In the genomic region with DNA sequence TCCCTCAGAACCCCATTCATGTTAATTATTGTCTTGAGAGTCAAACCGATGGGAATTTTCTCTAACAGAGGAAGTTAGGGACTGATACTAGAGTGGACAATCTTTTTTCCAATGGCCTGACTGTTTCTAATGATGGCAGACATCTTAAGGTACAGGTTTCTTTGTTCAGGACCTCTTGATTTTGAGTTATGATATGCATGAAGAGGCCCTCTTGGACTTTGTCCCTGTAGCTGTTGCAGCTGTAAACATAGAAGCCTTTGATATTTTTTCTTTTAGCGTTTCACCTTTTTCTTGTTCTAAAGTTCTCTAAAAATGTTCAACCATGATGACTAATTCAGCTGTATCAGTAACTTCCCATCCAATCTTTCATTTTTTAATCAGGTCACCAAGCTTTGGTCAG, we compare ENCODE assay signal across 24 cellular contexts. TPM values are rescaled to one million over a fixed set of nuclear protein-coding genes. Genes with fewer than 3 reads are reported as not detected.
DNase-seq lines count a peak whose midpoint lies in the region; ATAC-seq and TF ChIP-seq lines count a peak whose summit lies in the region.
"Had no signal": no experiment of that assay in that cellular context is flagged by ENCODE, and none has a peak within 500 bp of the region (broad histone marks: within the 10 kb centered on the region; RNA-seq: fewer than 3 reads in every experiment).

No MANE protein-coding gene starts in this region.

- no TSS peak for BruUV-seq in Caco-2 (replicated peaks; lab: Mats Ljungman, UMichigan)

- H3K9me3 ChIP-seq in Caco-2 (peaks cover 23% of the 10 kb centered on the region), endodermal cell (ENCODE audit: control insufficient read depth, low read length) (peaks cover 85% of the 10 kb centered on the region), tibial artery (no peaks in the 10 kb centered on the region)
- H3K9me3 ChIP-seq: A549, BE2C, HAP-1 had no signal

- H3K27ac Mint-ChIP-seq in Caco-2 (ENCODE audit: unreplicated experiment) (peak overlapping the region; percentile 59), endodermal cell (no peak overlapping the region)
- H3K27ac Mint-ChIP-seq in activated CD8-positive, alpha-beta T cell treated with anti-CD3 and anti-CD28 coated beads, Interleukin-2, amount 10 ng/mL, durations not matched to agents 7 days and 5 days: no peak overlapping the region
- H3K27ac Mint-ChIP-seq: CD14-positive monocyte; CD4-positive, alpha-beta T cell; CD8-positive, alpha-beta memory T cell; HFFc6 had no signal

- H3K9me3 Mint-ChIP-seq in Caco-2 (ENCODE audit: unreplicated experiment) (peaks cover 6% of the 10 kb centered on the region), endodermal cell (peaks cover 44% of the 10 kb centered on the region)
- H3K9me3 Mint-ChIP-seq in activated CD8-positive, alpha-beta T cell treated with anti-CD3 and anti-CD28 coated beads, Interleukin-2, amount 10 ng/mL, durations not matched to agents 7 days and 5 days (ENCODE audit: insufficient read depth): no peaks in the 10 kb centered on the region
- H3K9me3 Mint-ChIP-seq: CD4-positive, alpha-beta T cell; HFFc6 had no signal

- H3K4me1 Mint-ChIP-seq in Caco-2 (ENCODE audit: low read depth, unreplicated experiment) (peaks cover 7% of the 10 kb centered on the region), endodermal cell (no peaks in the 10 kb centered on the region)
- no peaks in the 10 kb centered on the region for H3K4me1 Mint-ChIP-seq in activated CD8-positive, alpha-beta T cell treated with anti-CD3 and anti-CD28 coated beads, Interleukin-2, amount 10 ng/mL, durations not matched to agents 7 days and 5 days (ENCODE audit: low read depth)
- H3K4me1 Mint-ChIP-seq: CD14-positive monocyte; CD8-positive, alpha-beta memory T cell had no signal

- H3K4me1 ChIP-seq in Caco-2 (peaks cover 21% of the 10 kb centered on the region), endodermal cell (ENCODE audit: control insufficient read depth, insufficient read depth, low read length) (no peaks in the 10 kb centered on the region), tibial artery (no peaks in the 10 kb centered on the region)
- H3K4me1 ChIP-seq: A549, BE2C, HAP-1 had no signal

- H3K4me3 Mint-ChIP-seq in Caco-2 (ENCODE audit: unreplicated experiment): no peak overlapping the region
- no peak overlapping the region for H3K4me3 Mint-ChIP-seq in endodermal cell
- H3K4me3 Mint-ChIP-seq in activated CD8-positive, alpha-beta T cell treated with anti-CD3 and anti-CD28 coated beads, Interleukin-2, amount 10 ng/mL, durations not matched to agents 7 days and 5 days: no peak overlapping the region
- H3K4me3 Mint-ChIP-seq: CD14-positive monocyte; CD4-positive, alpha-beta T cell; CD8-positive, alpha-beta memory T cell; HFFc6 had no signal

- POLR2A ChIA-PET in Caco-2 (lab: Charles Lee): no interaction called here
- POLR2A ChIA-PET in activated CD8-positive, alpha-beta T cell treated with anti-CD3 and anti-CD28 coated beads, Interleukin-2, amount 10 ng/mL, durations not matched to agents 7 days and 5 days (lab: Charles Lee): no interaction called here

- DNase-seq in Caco-2: peak in 1 of 2 experiments; percentile 11
- peak; percentile 60 for DNase-seq in DMS53 treated with DMSO at 0.1 percent for 48 hours (lab: John Stamatoyannopoulos, UW; ENCODE audit: unreplicated experiment)
- no peak for DNase-seq in endodermal cell
- peak; percentile 6 for DNase-seq in superior temporal gyrus (ENCODE audit: extremely low spot score)
- DNase-seq in activated CD8-positive, alpha-beta T cell treated with anti-CD3 and anti-CD28 coated beads, Interleukin-2, amount 10 ng/mL, durations not matched to agents 7 days and 5 days: no peak
- DNase-seq in activated CD8-positive, alpha-beta memory T cell treated with anti-CD3 and anti-CD28 coated beads, Interleukin-2, amount 50 U/mL, for 48 hours: no peak
- DNase-seq in tibial artery: no peak
- DNase-seq: 8988T; ACHN; AML-193; BE2C; CD4-positive, alpha-beta T cell; CD8-positive, alpha-beta memory T cell; COR-L47; DMS153; DMS79 treated with DMSO at 0.1 percent for 48 hours; GOT3; HFFc6 had no signal

- CTCF ChIA-PET in Caco-2 (lab: Charles Lee): no interaction called here
- CTCF ChIA-PET in activated CD8-positive, alpha-beta T cell treated with anti-CD3 and anti-CD28 coated beads, Interleukin-2, amount 10 ng/mL, durations not matched to agents 7 days and 5 days (lab: Charles Lee): no interaction called here

- WGBS in endodermal cell (ENCODE audit: insufficient coverage in 1 of 2, insufficient read length in 1 of 2), 2 experiments: 92% methylated on average over 1 to 2 of the region's 2 CpGs

- intact Hi-C loops in Caco-2 (cut with micrococcal nuclease; ENCODE audit: unreplicated experiment): no loop called here
- intact Hi-C loops in tibial artery (cut with DNase I; ENCODE audit: low total_unique reads): no loop called here

- no peak for ATAC-seq in activated CD8-positive, alpha-beta T cell treated with anti-CD3 and anti-CD28 coated beads, Interleukin-2, amount 10 ng/mL, durations not matched to agents 7 days and 5 days
- ATAC-seq: A549 had no signal

- no peak overlapping the region for H3K27ac ChIP-seq in endodermal cell (ENCODE audit: low read depth, low read length)
- no peak overlapping the region for H3K27ac ChIP-seq in tibial artery
- H3K27ac ChIP-seq: A549; BLaER1 treated with 17β-estradiol and CSF1 and Interleukin-3, amounts not matched to agents 10 nM and 100 nM had no signal

- TF ChIP-seq CTCF in Caco-2 (IDR thresholded peaks at IDR 0.05; ENCODE audit: insufficient read depth in 1 of 2, low read depth in 1 of 2, low read length in 1 of 2, severe bottlenecking in 1 of 2, unreplicated experiment in 1 of 2) (no peak), endodermal cell (conservative IDR thresholded peaks at IDR 0.05) (no peak), tibial artery (IDR thresholded peaks at IDR 0.05) (no peak)

- H3K27me3 ChIP-seq in Caco-2 (replicated peaks; ENCODE audit: control insufficient read depth, insufficient read depth, low read length) (no peaks in the 10 kb centered on the region), endodermal cell (ENCODE audit: control insufficient read depth, insufficient read depth, low read length, poor library complexity, severe bottlenecking) (no peaks in the 10 kb centered on the region), tibial artery (no peaks in the 10 kb centered on the region)
- H3K27me3 ChIP-seq: BE2C; BLaER1 treated with 17β-estradiol and CSF1 and Interleukin-3, amounts not matched to agents 10 nM and 100 nM had no signal

- H3K9ac ChIP-seq in endodermal cell (ENCODE audit: extremely low read depth, low read length, poor library complexity, severe bottlenecking): no peak overlapping the region
- H3K9ac ChIP-seq: BLaER1 treated with 17β-estradiol and CSF1 and Interleukin-3, amounts not matched to agents 10 nM and 100 nM had no signal

- H3K36me3 ChIP-seq in Caco-2 (ENCODE audit: control insufficient read depth, insufficient read depth, low read length): no peaks in the 10 kb centered on the region
- peaks cover 94% of the 10 kb centered on the region for H3K36me3 ChIP-seq in endodermal cell (ENCODE audit: control insufficient read depth, insufficient read depth, low read length)
- no peaks in the 10 kb centered on the region for H3K36me3 ChIP-seq in tibial artery
- H3K36me3 ChIP-seq: BE2C; BLaER1 treated with 17β-estradiol and CSF1 and Interleukin-3, amounts not matched to agents 10 nM and 100 nM; HAP-1 had no signal

- H3K27me3 Mint-ChIP-seq in Caco-2 (ENCODE audit: insufficient read depth, unreplicated experiment) (no peaks in the 10 kb centered on the region), endodermal cell (ENCODE audit: insufficient read depth) (no peaks in the 10 kb centered on the region)
- H3K27me3 Mint-ChIP-seq in activated CD8-positive, alpha-beta T cell treated with anti-CD3 and anti-CD28 coated beads, Interleukin-2, amount 10 ng/mL, durations not matched to agents 7 days and 5 days (ENCODE audit: low read depth): no peaks in the 10 kb centered on the region
- H3K27me3 Mint-ChIP-seq: CD4-positive, alpha-beta T cell had no signal

- peaks cover 10% of the 10 kb centered on the region for H3K36me3 Mint-ChIP-seq in Caco-2 (ENCODE audit: insufficient read depth, unreplicated experiment)
- peaks cover 61% of the 10 kb centered on the region for H3K36me3 Mint-ChIP-seq in endodermal cell (ENCODE audit: low read depth)
- H3K36me3 Mint-ChIP-seq in activated CD8-positive, alpha-beta T cell treated with anti-CD3 and anti-CD28 coated beads, Interleukin-2, amount 10 ng/mL, durations not matched to agents 7 days and 5 days (ENCODE audit: low read depth): no peaks in the 10 kb centered on the region
- H3K36me3 Mint-ChIP-seq: CD14-positive monocyte; CD8-positive, alpha-beta memory T cell had no signal

- no peak overlapping the region for H3K4me3 ChIP-seq in Caco-2 (ENCODE audit: low read depth, low read length)
- peak overlapping the region; percentile 63 for H3K4me3 ChIP-seq in endodermal cell (ENCODE audit: low read length)
- H3K4me3 ChIP-seq in tibial artery: no peak overlapping the region
- H3K4me3 ChIP-seq: A549; BLaER1 treated with 17β-estradiol and CSF1 and Interleukin-3, amounts not matched to agents 10 nM and 100 nM; HAP-1 had no signal

RNA-seq across cellular contexts. Expression of a gene that starts 53.0 kb away (rescaled TPM):
- total RNA-seq in Caco-2 (2022): 28.0 and 28.4 TPM in 2 replicates
- 10 to 100 TPM; 27.2 to 49.9 TPM for total RNA-seq in endodermal cell
- 18.7 TPM for polyA plus RNA-seq in endodermal cell (2013, experiment 1 of 2)
- 18.5 TPM for polyA plus RNA-seq in endodermal cell (2013, experiment 2 of 2)
- not detected for total RNA-seq in activated CD8-positive, alpha-beta T cell treated with anti-CD3 and anti-CD28 coated beads, Interleukin-2, amount 10 ng/mL, durations not matched to agents 7 days and 5 days
- total RNA-seq: CD4-positive, alpha-beta T cell; CD8-positive, alpha-beta memory T cell; Daoy; G401; HFFc6 had no signal
- polyA plus RNA-seq: A549; CD14-positive monocyte; CD8-positive, alpha-beta memory T cell had no signal

Comparison
In these comparisons a context has a peak if more than half of its experiments do, and no peak if none do; other contexts are left out.
1. DNase-seq: peak in DMS53 treated with DMSO at 0.1 percent for 48 hours (single experiment) and superior temporal gyrus (single experiment); none in endodermal cell (single experiment), activated CD8-positive, alpha-beta T cell treated with anti-CD3 and anti-CD28 coated beads, Interleukin-2, amount 10 ng/mL, durations not matched to agents 7 days and 5 days (single experiment), activated CD8-positive, alpha-beta memory T cell treated with anti-CD3 and anti-CD28 coated beads, Interleukin-2, amount 50 U/mL, for 48 hours (single experiment) and tibial artery (0 of 2).
2. RNA of a gene that starts 53.0 kb away (total RNA-seq): 27.2 to 49.9 TPM in endodermal cell and 28.0 to 28.4 TPM in Caco-2; not detected in activated CD8-positive, alpha-beta T cell treated with anti-CD3 and anti-CD28 coated beads, Interleukin-2, amount 10 ng/mL, durations not matched to agents 7 days and 5 days; every median in the first group is over 10 times any median in the second.